7 cellular contexts compared by ENCODE assay signal in genomic region chr16:21556026-21556942, GRCh38. TPM values are rescaled to one million over a fixed set of nuclear protein-coding genes. Genes with fewer than 3 reads are reported as not detected.
A peak's percentile ranks its signal among the peaks of the same experiment; 100 is the strongest.
DNase-seq lines count a peak whose midpoint lies in the region.
"Not testable (repeated sequence)": the region's sequence is repeated elsewhere in the genome, so short reads cannot be mapped to it uniquely, and the experiment has no call there.

No MANE protein-coding gene starts in this region.

- H3K4me2 ChIP-seq in skeletal muscle satellite cell (ENCODE audit: low read length) = peak overlapping the region; percentile 72

- H3K27me3 ChIP-seq in skeletal muscle satellite cell (ENCODE audit: control insufficient read depth, insufficient read depth, low read length) = not testable (repeated sequence)

- not testable (repeated sequence) for H3K36me3 ChIP-seq in skeletal muscle satellite cell (ENCODE audit: insufficient read depth, low read length)

- H3K4me3 ChIP-seq in skeletal muscle satellite cell (ENCODE audit: low read length) = peak overlapping the region; percentile 40

- DNase-seq in Daoy (ENCODE audit: low read depth) (peak; percentile 25), NCI-H1105 treated with DMSO at 0.1 percent for 48 hours (lab: John Stamatoyannopoulos, UW) (peak; percentile 84), NCI-H2227 treated with DMSO at 0.1 percent for 48 hours (lab: John Stamatoyannopoulos, UW) (peak; percentile 79), fibroblast of peridontal ligament (ENCODE audit: extremely low read depth) (peak; percentile 85), left kidney (ENCODE audit: low read depth, low spot score) (peak; percentile 40)
- peak; percentile 47 for DNase-seq in activated effector memory CD4-positive, alpha-beta T cell treated with anti-CD3 and anti-CD28 coated beads, Interleukin-2, amount 50 U/mL, for 16 hours

- peaks cover 17% of the 10 kb centered on the region for H3K4me1 ChIP-seq in skeletal muscle satellite cell (ENCODE audit: control insufficient read depth, insufficient read depth, low read length)

- H3K9me3 ChIP-seq in skeletal muscle satellite cell (replicated peaks; ENCODE audit: low read length) = not testable (repeated sequence)

- H3K9ac ChIP-seq in skeletal muscle satellite cell (ENCODE audit: low read depth, low read length) = peak overlapping the region; percentile 57

RNA-seq across cellular contexts. Expression of gene METTL9, which starts 43.1 kb away (rescaled TPM):
- 145 and 146 TPM in 2 replicates for total RNA-seq in Daoy (2014; rRNA removed; shearing (Covaris generic))
- 218 and 323 TPM in 2 replicates for total RNA-seq in skeletal muscle satellite cell (2012; rRNA removed)

Comparison
In these comparisons a context has a peak if more than half of its experiments do, and no peak if none do; other contexts are left out.
1. Peak in every context shown above with its lines: DNase-seq and H3K4me3 ChIP-seq.
2. DNase-seq: peak in every context shown above with its lines; median percentile 85 in fibroblast of peridontal ligament; 84 in NCI-H1105 treated with DMSO at 0.1 percent for 48 hours; 79 in NCI-H2227 treated with DMSO at 0.1 percent for 48 hours; 47 in activated effector memory CD4-positive, alpha-beta T cell treated with anti-CD3 and anti-CD28 coated beads, Interleukin-2, amount 50 U/mL, for 16 hours; 40 in left kidney; 25 in Daoy.